10 cellular contexts compared by ENCODE assay signal in genomic region chr9:136903041-136903554, GRCh38. TPM values are rescaled to one million over a fixed set of nuclear protein-coding genes. Genes with fewer than 3 reads are reported as not detected.
A peak's percentile ranks its signal among the peaks of the same experiment; 100 is the strongest.
DNase-seq lines count a peak whose midpoint lies in the region; ATAC-seq, FAIRE-seq and TF ChIP-seq lines count a peak whose summit lies in the region.
"Had no signal": no experiment of that assay in that cellular context is flagged by ENCODE, and none has a peak within 500 bp of the region (broad histone marks: within the 10 kb centered on the region; RNA-seq: fewer than 3 reads in every experiment).

No MANE protein-coding gene starts in this region.

- dilution Hi-C loops in keratinocyte (cut with MboI; ENCODE audit: extremely low pct_ligation_motif_present, low sequenced_read_pairs): no loop called here

- H3K27ac ChIP-seq in keratinocyte (ENCODE audit: control insufficient read depth, insufficient read depth, low read length): peak overlapping the region; percentile 100
- H3K27ac ChIP-seq: HL-60 had no signal

- no peak for TF ChIP-seq CTCF in keratinocyte (optimal IDR thresholded peaks at IDR 0.05 in 1 of 3, IDR thresholded peaks at IDR 0.05 in 1 of 3, conservative IDR thresholded peaks at IDR 0.05 in 1 of 3; ENCODE audit: extremely low read depth in 1 of 3, insufficient read depth in 2 of 3, low read length in 3 of 3)

- no peak overlapping the region for H3K4me3 ChIP-seq in keratinocyte (ENCODE audit: control insufficient read depth in 2 of 3, extremely low read depth in 1 of 3, insufficient read depth in 2 of 3, low read depth in 1 of 3, low read length in 3 of 3)

- peak overlapping the region; percentile 25 for H3K4me2 ChIP-seq in keratinocyte (ENCODE audit: control insufficient read depth, extremely low read depth, insufficient read depth, low read depth, low read length)

- peaks cover 20% of the 10 kb centered on the region for H3K79me2 ChIP-seq in keratinocyte (ENCODE audit: control insufficient read depth, insufficient read depth, low read length)

- H3K9me3 Mint-ChIP-seq in activated naive CD8-positive, alpha-beta T cell treated with anti-CD3 and anti-CD28 coated beads for 36 hours: no peaks in the 10 kb centered on the region
- peaks cover 9% of the 10 kb centered on the region in 2 donors for H3K9me3 Mint-ChIP-seq in stimulated activated naive B cell treated with anti-CD40 and anti-IgM and Interleukin-4, amounts not matched to agents 10 μg/mL and 1 μg/mL and 100 μg/mL, for 72 hours

- H3K9ac ChIP-seq in keratinocyte (ENCODE audit: control insufficient read depth, extremely low read depth, insufficient read depth, low read length): peak overlapping the region; percentile 98

- DNase-seq in NCI-H460 (ENCODE audit: extremely low read depth, low read depth) (peak; percentile 87), keratinocyte (ENCODE audit: low read depth, low spot score) (no peak), GM12891 (ENCODE audit: insufficient read length, low spot score) (no peak)
- no peak for DNase-seq in activated naive CD8-positive, alpha-beta T cell treated with anti-CD3 and anti-CD28 coated beads for 36 hours
- no peak for DNase-seq in stimulated activated naive B cell treated with anti-CD40 and anti-IgM and Interleukin-4, amounts not matched to agents 10 μg/mL and 1 μg/mL and 100 μg/mL, for 72 hours
- DNase-seq in stimulated activated CD4-positive, alpha-beta T cell treated with anti-CD3 and anti-CD28 coated beads, Interleukin-4, amount 100 ng/mL, for 1 hour: no peak

- peaks cover 34% of the 10 kb centered on the region for H3K4me1 ChIP-seq in keratinocyte (ENCODE audit: control insufficient read depth, extremely low read depth, insufficient read depth, low read length)

- no peak overlapping the region for H3K4me3 Mint-ChIP-seq in activated naive CD8-positive, alpha-beta T cell treated with anti-CD3 and anti-CD28 coated beads for 36 hours
- H3K4me3 Mint-ChIP-seq in stimulated activated naive B cell treated with anti-CD40 and anti-IgM and Interleukin-4, amounts not matched to agents 10 μg/mL and 1 μg/mL and 100 μg/mL, for 72 hours: no peak overlapping the region

- no peak overlapping the region for H2AFZ ChIP-seq in keratinocyte (ENCODE audit: control insufficient read depth, low read length)

- TF ChIP-seq POLR2A in GM12891 (IDR thresholded peaks at IDR 0.05; ENCODE audit: low read depth, low read length): no peak

- peaks cover 28% of the 10 kb centered on the region for H3K4me1 Mint-ChIP-seq in activated naive CD8-positive, alpha-beta T cell treated with anti-CD3 and anti-CD28 coated beads for 36 hours
- H3K4me1 Mint-ChIP-seq in stimulated activated naive B cell treated with anti-CD40 and anti-IgM and Interleukin-4, amounts not matched to agents 10 μg/mL and 1 μg/mL and 100 μg/mL, for 72 hours: peaks cover 41 to 76% of the 10 kb centered on the region in 2 donors

- H3K27me3 Mint-ChIP-seq in activated naive CD8-positive, alpha-beta T cell treated with anti-CD3 and anti-CD28 coated beads for 36 hours: no peaks in the 10 kb centered on the region
- H3K27me3 Mint-ChIP-seq in stimulated activated naive B cell treated with anti-CD40 and anti-IgM and Interleukin-4, amounts not matched to agents 10 μg/mL and 1 μg/mL and 100 μg/mL, for 72 hours: no peaks in the 10 kb centered on the region

- no peak for ATAC-seq in stimulated activated naive B cell treated with anti-CD40 and anti-IgM and Interleukin-4, amounts not matched to agents 10 μg/mL and 1 μg/mL and 100 μg/mL, for 72 hours (replicated peaks)
- ATAC-seq in GM18870 (IDR thresholded peaks at IDR 0.05; ENCODE audit: unreplicated experiment): no peak

- no peak for FAIRE-seq in keratinocyte (lab: Jason Lieb, UNC)
- no peak for FAIRE-seq in GM12891 (lab: Jason Lieb, UNC)
- FAIRE-seq: bronchial epithelial cell, urothelium cell line had no signal

- H4K20me1 ChIP-seq in keratinocyte (ENCODE audit: control insufficient read depth, extremely low read depth, insufficient read depth, low read length): no peaks in the 10 kb centered on the region

- H3K9me1 ChIP-seq in keratinocyte (ENCODE audit: control insufficient read depth, extremely low read depth, insufficient read depth, low read length): no peaks in the 10 kb centered on the region

- H3K27ac Mint-ChIP-seq in activated naive CD8-positive, alpha-beta T cell treated with anti-CD3 and anti-CD28 coated beads for 36 hours: peak overlapping the region; percentile 99
- peak overlapping the region; percentile 98 for H3K27ac Mint-ChIP-seq in stimulated activated naive B cell treated with anti-CD40 and anti-IgM and Interleukin-4, amounts not matched to agents 10 μg/mL and 1 μg/mL and 100 μg/mL, for 72 hours

- H3K36me3 ChIP-seq in keratinocyte (ENCODE audit: control insufficient read depth in 2 of 2, extremely low read depth in 1 of 2, insufficient read depth in 2 of 2, low read length in 2 of 2): peaks cover 14 to 42% of the 10 kb centered on the region in 2 experiments

- no peaks in the 10 kb centered on the region for H3K9me3 ChIP-seq in keratinocyte (ENCODE audit: control insufficient read depth, low read depth, low read length)

- peaks cover 38% of the 10 kb centered on the region for H3K36me3 Mint-ChIP-seq in activated naive CD8-positive, alpha-beta T cell treated with anti-CD3 and anti-CD28 coated beads for 36 hours
- peaks cover 75 to 78% of the 10 kb centered on the region in 2 donors for H3K36me3 Mint-ChIP-seq in stimulated activated naive B cell treated with anti-CD40 and anti-IgM and Interleukin-4, amounts not matched to agents 10 μg/mL and 1 μg/mL and 100 μg/mL, for 72 hours

- H3K27me3 ChIP-seq in keratinocyte (ENCODE audit: control insufficient read depth, extremely low read depth, insufficient read depth, low read length): no peaks in the 10 kb centered on the region

RNA-seq across cellular contexts. Expression of gene TRAF2, which starts 16.8 kb away (rescaled TPM):
- total RNA-seq in NCI-H460 (2014; rRNA removed; shearing (Covaris generic)): 12.1 and 17.9 TPM in 2 replicates
- 44.4 and 47.0 TPM in 2 replicates for polyA plus RNA-seq in NCI-H460 (2014; cell fraction: nucleus; rRNA removed)
- 10 to 100 TPM; 38.8 to 45.8 TPM for total RNA-seq in activated naive CD8-positive, alpha-beta T cell treated with anti-CD3 and anti-CD28 coated beads for 36 hours
- 9.9 to 12.9 TPM (median 10.6 TPM) in 3 replicates for polyA plus RNA-seq in keratinocyte
- 5.1 TPM for polyA plus RNA-seq in keratinocyte (2011; ENCODE audit: low read depth)
- 4.8 and 7.9 TPM in 2 replicates for polyA plus RNA-seq in keratinocyte (2011; cell fraction: cytosol; rRNA removed)
- polyA plus RNA-seq in keratinocyte (2011; cell fraction: nucleus; rRNA removed): 15.2 and 19.4 TPM in 2 replicates
- polyA plus RNA-seq in keratinocyte (2012; ENCODE audit: low replicate concordance): 6.5 and 14.0 TPM in 2 replicates
- polyA minus RNA-seq in keratinocyte: 9.4 to 19.4 TPM (median 10.7 TPM) in 3 replicates
- 14.6 TPM for polyA minus RNA-seq in keratinocyte (2011; cell fraction: cytosol; rRNA and poly(A)+ RNA removed)
- 9.9 and 14.0 TPM in 2 replicates for polyA minus RNA-seq in keratinocyte (2011; cell fraction: nucleus; rRNA and poly(A)+ RNA removed)
- polyA plus RNA-seq in GM12891 (2012; ENCODE audit: low read depth, missing spikeins): 14.1 TPM

RNA-seq across cellular contexts. Expression of gene EDF1, which starts 37.0 kb away (rescaled TPM):
- total RNA-seq in NCI-H460 (2014; rRNA removed; shearing (Covaris generic)): 309 and 321 TPM in 2 replicates
- polyA plus RNA-seq in NCI-H460 (2014; cell fraction: nucleus; rRNA removed): 207 and 238 TPM in 2 replicates
- 100 to 1,000 TPM; 276 to 284 TPM for total RNA-seq in activated naive CD8-positive, alpha-beta T cell treated with anti-CD3 and anti-CD28 coated beads for 36 hours
- polyA plus RNA-seq in keratinocyte: 329 to 354 TPM (median 343 TPM) in 3 replicates
- polyA plus RNA-seq in keratinocyte (2011; ENCODE audit: low read depth): 473 TPM
- 240 and 419 TPM in 2 replicates for polyA plus RNA-seq in keratinocyte (2011; cell fraction: cytosol; rRNA removed)
- polyA plus RNA-seq in keratinocyte (2011; cell fraction: nucleus; rRNA removed): 203 and 230 TPM in 2 replicates
- 312 and 449 TPM in 2 replicates for polyA plus RNA-seq in keratinocyte (2012; ENCODE audit: low replicate concordance)
- polyA minus RNA-seq in keratinocyte: 58.7 to 147 TPM (median 109 TPM) in 3 replicates
- 239 TPM for polyA minus RNA-seq in keratinocyte (2011; cell fraction: cytosol; rRNA and poly(A)+ RNA removed)
- 51.2 and 54.6 TPM in 2 replicates for polyA minus RNA-seq in keratinocyte (2011; cell fraction: nucleus; rRNA and poly(A)+ RNA removed)
- 423 TPM for polyA plus RNA-seq in GM12891 (2012; ENCODE audit: low read depth, missing spikeins)

RNA-seq across cellular contexts. Expression of gene FBXW5, which starts 41.4 kb away (rescaled TPM):
- 93.0 and 112 TPM in 2 replicates for total RNA-seq in NCI-H460 (2014; rRNA removed; shearing (Covaris generic))
- 570 and 634 TPM in 2 replicates for polyA plus RNA-seq in NCI-H460 (2014; cell fraction: nucleus; rRNA removed)
- total RNA-seq in activated naive CD8-positive, alpha-beta T cell treated with anti-CD3 and anti-CD28 coated beads for 36 hours: 10 to 100 TPM; 55.6 to 59.3 TPM
- 23.0 to 47.2 TPM (median 34.5 TPM) in 3 replicates for polyA plus RNA-seq in keratinocyte
- polyA plus RNA-seq in keratinocyte (2011; ENCODE audit: low read depth): 11.3 TPM
- 15.5 and 43.2 TPM in 2 replicates for polyA plus RNA-seq in keratinocyte (2011; cell fraction: cytosol; rRNA removed)
- polyA plus RNA-seq in keratinocyte (2011; cell fraction: nucleus; rRNA removed): 37.0 and 53.7 TPM in 2 replicates
- polyA plus RNA-seq in keratinocyte (2012; ENCODE audit: low replicate concordance): 27.3 and 49.9 TPM in 2 replicates
- 41.1 to 90.0 TPM (median 44.6 TPM) in 3 replicates for polyA minus RNA-seq in keratinocyte
- 151 TPM for polyA minus RNA-seq in keratinocyte (2011; cell fraction: cytosol; rRNA and poly(A)+ RNA removed)
- polyA minus RNA-seq in keratinocyte (2011; cell fraction: nucleus; rRNA and poly(A)+ RNA removed): 27.7 and 39.5 TPM in 2 replicates
- polyA plus RNA-seq in GM12891 (2012; ENCODE audit: low read depth, missing spikeins): 40.9 TPM

RNA-seq across cellular contexts. Expression of gene C8G, which starts 41.9 kb away (rescaled TPM):
- total RNA-seq in NCI-H460 (2014; rRNA removed; shearing (Covaris generic)): 0.92 TPM in 1 of 2 replicates, not detected in the other
- polyA plus RNA-seq in NCI-H460 (2014; cell fraction: nucleus; rRNA removed): not detected in 2 replicates
- total RNA-seq in activated naive CD8-positive, alpha-beta T cell treated with anti-CD3 and anti-CD28 coated beads for 36 hours: under 1 TPM in 1 of 2 experiments, not detected in 1; 0.90 TPM
- 0.24 to 0.72 TPM (median 0.32 TPM) in 3 replicates for polyA plus RNA-seq in keratinocyte
- not detected for polyA plus RNA-seq in keratinocyte (2011; ENCODE audit: low read depth)
- 0.42 TPM in 1 of 2 replicates, not detected in the other for polyA plus RNA-seq in keratinocyte (2011; cell fraction: cytosol; rRNA removed)
- 0.74 and 1.0 TPM in 2 replicates for polyA plus RNA-seq in keratinocyte (2011; cell fraction: nucleus; rRNA removed)
- not detected in 2 replicates for polyA plus RNA-seq in keratinocyte (2012; ENCODE audit: low replicate concordance)
- not detected in 3 replicates for polyA minus RNA-seq in keratinocyte
- polyA minus RNA-seq in keratinocyte (2011; cell fraction: cytosol; rRNA and poly(A)+ RNA removed): not detected
- polyA minus RNA-seq in keratinocyte (2011; cell fraction: nucleus; rRNA and poly(A)+ RNA removed): not detected in 2 replicates
- 0.47 TPM for polyA plus RNA-seq in GM12891 (2012; ENCODE audit: low read depth, missing spikeins)

RNA-seq across cellular contexts. Expression of gene LCN12, which starts 49.0 kb away (rescaled TPM):
- 1.2 and 1.5 TPM in 2 replicates for total RNA-seq in NCI-H460 (2014; rRNA removed; shearing (Covaris generic))
- 1.9 and 2.8 TPM in 2 replicates for polyA plus RNA-seq in NCI-H460 (2014; cell fraction: nucleus; rRNA removed)
- 1 to 10 TPM in 1 of 2 experiments, under 1 TPM in 1; 0.84 to 1.2 TPM for total RNA-seq in activated naive CD8-positive, alpha-beta T cell treated with anti-CD3 and anti-CD28 coated beads for 36 hours
- 0.22 TPM in 1 of 3 replicates, not detected in the others for polyA plus RNA-seq in keratinocyte
- polyA plus RNA-seq in keratinocyte (2011; ENCODE audit: low read depth): not detected
- not detected in 2 replicates for polyA plus RNA-seq in keratinocyte (2011; cell fraction: cytosol; rRNA removed)
- 0.18 and 0.81 TPM in 2 replicates for polyA plus RNA-seq in keratinocyte (2011; cell fraction: nucleus; rRNA removed)
- not detected in 2 replicates for polyA plus RNA-seq in keratinocyte (2012; ENCODE audit: low replicate concordance)
- not detected in 3 replicates for polyA minus RNA-seq in keratinocyte
- not detected for polyA minus RNA-seq in keratinocyte (2011; cell fraction: cytosol; rRNA and poly(A)+ RNA removed)
- polyA minus RNA-seq in keratinocyte (2011; cell fraction: nucleus; rRNA and poly(A)+ RNA removed): not detected in 2 replicates
- polyA plus RNA-seq in GM12891 (2012; ENCODE audit: low read depth, missing spikeins): 0.46 TPM
- total RNA-seq: bronchial epithelial cell had no signal
